ENCODE assay signal across 10 cellular contexts in genomic region chr17:34703533-34703932, GRCh38.
DNase-seq lines count a peak whose midpoint lies in the region; ATAC-seq and TF ChIP-seq lines count a peak whose summit lies in the region.
"Had no signal": no experiment of that assay in that cellular context is flagged by ENCODE, and none has a peak within 500 bp of the region (broad histone marks: within the 10 kb centered on the region; RNA-seq: fewer than 3 reads in every experiment).

No MANE protein-coding gene starts in this region.

- intact Hi-C loops in Caco-2 (cut with micrococcal nuclease; ENCODE audit: unreplicated experiment): no loop called here
- intact Hi-C loops in activated T-helper 2 cell treated with anti-CD3 and anti-CD28 coated beads, Interferon-gamma antibody, Interleukin-2, Interleukin-4, amounts not matched to agents 10 μg/mL and 5 μg/mL and 100 μg/mL, durations not matched to agents 14 hours and 24 hours and 36 hours (cut with micrococcal nuclease): no loop called here
- intact Hi-C loops in sciatic nerve (cut with DNase I): no loop called here

- DNase-seq in Caco-2: peak; percentile 56 to 75
- DNase-seq in Jurkat, Clone E6-1 (ENCODE audit: low read depth, low spot score): peak; percentile 64
- peak; percentile 56 for DNase-seq in activated CD8-positive, alpha-beta T cell treated with anti-CD3 and anti-CD28 coated beads, Interleukin-2, amount 10 ng/mL, durations not matched to agents 7 days and 5 days
- peak; percentile 34 for DNase-seq in kidney tubule cell (ENCODE audit: low spot score)
- no peak for DNase-seq in activated T-helper 2 cell treated with anti-CD3 and anti-CD28 coated beads, Interferon-gamma antibody, Interleukin-2, Interleukin-4, amounts not matched to agents 10 μg/mL and 5 μg/mL and 100 μg/mL, durations not matched to agents 14 hours and 24 hours and 36 hours (ENCODE audit: low spot score)
- no peak for DNase-seq in sciatic nerve (ENCODE audit: low spot score)
- DNase-seq: naive B cell, NCI-H446 treated with DMSO at 0.1 percent for 48 hours had no signal

- no peak overlapping the region for H3K4me3 Mint-ChIP-seq in Caco-2 (ENCODE audit: unreplicated experiment)
- no peak overlapping the region for H3K4me3 Mint-ChIP-seq in activated CD8-positive, alpha-beta T cell treated with anti-CD3 and anti-CD28 coated beads, Interleukin-2, amount 10 ng/mL, durations not matched to agents 7 days and 5 days
- no peak overlapping the region for H3K4me3 Mint-ChIP-seq in activated T-helper 2 cell treated with anti-CD3 and anti-CD28 coated beads, Interferon-gamma antibody, Interleukin-2, Interleukin-4, amounts not matched to agents 10 μg/mL and 5 μg/mL and 100 μg/mL, durations not matched to agents 14 hours and 24 hours and 36 hours (ENCODE audit: low read depth)
- H3K4me3 Mint-ChIP-seq: naive B cell had no signal

- peaks cover 7% of the 10 kb centered on the region for H3K27me3 Mint-ChIP-seq in Caco-2 (ENCODE audit: insufficient read depth, unreplicated experiment)
- peaks cover 5% of the 10 kb centered on the region for H3K27me3 Mint-ChIP-seq in activated CD8-positive, alpha-beta T cell treated with anti-CD3 and anti-CD28 coated beads, Interleukin-2, amount 10 ng/mL, durations not matched to agents 7 days and 5 days (ENCODE audit: low read depth)
- no peaks in the 10 kb centered on the region for H3K27me3 Mint-ChIP-seq in activated T-helper 2 cell treated with anti-CD3 and anti-CD28 coated beads, Interferon-gamma antibody, Interleukin-2, Interleukin-4, amounts not matched to agents 10 μg/mL and 5 μg/mL and 100 μg/mL, durations not matched to agents 14 hours and 24 hours and 36 hours (ENCODE audit: low read depth)

- POLR2A ChIA-PET in Caco-2 (lab: Charles Lee): no interaction called here
- POLR2A ChIA-PET in activated CD8-positive, alpha-beta T cell treated with anti-CD3 and anti-CD28 coated beads, Interleukin-2, amount 10 ng/mL, durations not matched to agents 7 days and 5 days (lab: Charles Lee): no interaction called here

- CTCF ChIA-PET in Caco-2 (lab: Charles Lee): no interaction called here
- CTCF ChIA-PET in activated CD8-positive, alpha-beta T cell treated with anti-CD3 and anti-CD28 coated beads, Interleukin-2, amount 10 ng/mL, durations not matched to agents 7 days and 5 days (lab: Charles Lee): no interaction called here

- TF ChIP-seq CTCF in Caco-2 (IDR thresholded peaks at IDR 0.05; ENCODE audit: insufficient read depth in 1 of 2, low read depth in 1 of 2, low read length in 1 of 2, severe bottlenecking in 1 of 2, unreplicated experiment in 1 of 2): no peak

- H3K27ac Mint-ChIP-seq in Caco-2 (ENCODE audit: unreplicated experiment): no peak overlapping the region
- no peak overlapping the region for H3K27ac Mint-ChIP-seq in activated CD8-positive, alpha-beta T cell treated with anti-CD3 and anti-CD28 coated beads, Interleukin-2, amount 10 ng/mL, durations not matched to agents 7 days and 5 days
- H3K27ac Mint-ChIP-seq in activated T-helper 2 cell treated with anti-CD3 and anti-CD28 coated beads, Interferon-gamma antibody, Interleukin-2, Interleukin-4, amounts not matched to agents 10 μg/mL and 5 μg/mL and 100 μg/mL, durations not matched to agents 14 hours and 24 hours and 36 hours: no peak overlapping the region
- H3K27ac Mint-ChIP-seq: naive B cell had no signal

- H3K9me3 Mint-ChIP-seq in Caco-2 (ENCODE audit: unreplicated experiment): no peaks in the 10 kb centered on the region
- H3K9me3 Mint-ChIP-seq in activated CD8-positive, alpha-beta T cell treated with anti-CD3 and anti-CD28 coated beads, Interleukin-2, amount 10 ng/mL, durations not matched to agents 7 days and 5 days (ENCODE audit: insufficient read depth): no peaks in the 10 kb centered on the region
- H3K9me3 Mint-ChIP-seq in activated T-helper 2 cell treated with anti-CD3 and anti-CD28 coated beads, Interferon-gamma antibody, Interleukin-2, Interleukin-4, amounts not matched to agents 10 μg/mL and 5 μg/mL and 100 μg/mL, durations not matched to agents 14 hours and 24 hours and 36 hours: no peaks in the 10 kb centered on the region

- no peaks in the 10 kb centered on the region for H3K27me3 ChIP-seq in Caco-2 (replicated peaks; ENCODE audit: control insufficient read depth, insufficient read depth, low read length)

- H3K4me1 Mint-ChIP-seq in Caco-2 (ENCODE audit: low read depth, unreplicated experiment): no peaks in the 10 kb centered on the region
- H3K4me1 Mint-ChIP-seq in activated CD8-positive, alpha-beta T cell treated with anti-CD3 and anti-CD28 coated beads, Interleukin-2, amount 10 ng/mL, durations not matched to agents 7 days and 5 days (ENCODE audit: low read depth): no peaks in the 10 kb centered on the region
- no peaks in the 10 kb centered on the region for H3K4me1 Mint-ChIP-seq in activated T-helper 2 cell treated with anti-CD3 and anti-CD28 coated beads, Interferon-gamma antibody, Interleukin-2, Interleukin-4, amounts not matched to agents 10 μg/mL and 5 μg/mL and 100 μg/mL, durations not matched to agents 14 hours and 24 hours and 36 hours (ENCODE audit: low read depth)
- H3K4me1 Mint-ChIP-seq: naive B cell had no signal

- no peaks in the 10 kb centered on the region for H3K9me3 ChIP-seq in Caco-2

- H3K36me3 Mint-ChIP-seq in Caco-2 (ENCODE audit: insufficient read depth, unreplicated experiment): no peaks in the 10 kb centered on the region
- H3K36me3 Mint-ChIP-seq in activated CD8-positive, alpha-beta T cell treated with anti-CD3 and anti-CD28 coated beads, Interleukin-2, amount 10 ng/mL, durations not matched to agents 7 days and 5 days (ENCODE audit: low read depth): no peaks in the 10 kb centered on the region
- H3K36me3 Mint-ChIP-seq in activated T-helper 2 cell treated with anti-CD3 and anti-CD28 coated beads, Interferon-gamma antibody, Interleukin-2, Interleukin-4, amounts not matched to agents 10 μg/mL and 5 μg/mL and 100 μg/mL, durations not matched to agents 14 hours and 24 hours and 36 hours (ENCODE audit: low read depth): no peaks in the 10 kb centered on the region
- H3K36me3 Mint-ChIP-seq: naive B cell had no signal

- H3K4me1 ChIP-seq in Caco-2: 0 out of 2 replicates have a peak, but pooled peaks cover 9% of the 10 kb centered on the region

- H3K36me3 ChIP-seq in Caco-2 (ENCODE audit: control insufficient read depth, insufficient read depth, low read length): no peaks in the 10 kb centered on the region

- BruUV-seq in Caco-2 (replicated peaks; lab: Mats Ljungman, UMichigan): no TSS peak

- no peak for ATAC-seq in activated CD8-positive, alpha-beta T cell treated with anti-CD3 and anti-CD28 coated beads, Interleukin-2, amount 10 ng/mL, durations not matched to agents 7 days and 5 days
- ATAC-seq in HG02759 (IDR thresholded peaks at IDR 0.05; ENCODE audit: unreplicated experiment): no peak
- ATAC-seq in HG03196 (IDR thresholded peaks at IDR 0.05; ENCODE audit: unreplicated experiment): no peak
- no peak for ATAC-seq in sciatic nerve

- H3K4me3 ChIP-seq in Caco-2 (ENCODE audit: low read depth, low read length): no peak overlapping the region
- no peak overlapping the region for H3K4me3 ChIP-seq in Jurkat, Clone E6-1 (ENCODE audit: low read length)

Comparison
In these comparisons a context has a peak if more than half of its experiments do, and no peak if none do; other contexts are left out.
1. DNase-seq: peak in Caco-2 (2 of 2), Jurkat, Clone E6-1 (single experiment), activated CD8-positive, alpha-beta T cell treated with anti-CD3 and anti-CD28 coated beads, Interleukin-2, amount 10 ng/mL, durations not matched to agents 7 days and 5 days (single experiment) and kidney tubule cell (single experiment); none in activated T-helper 2 cell treated with anti-CD3 and anti-CD28 coated beads, Interferon-gamma antibody, Interleukin-2, Interleukin-4, amounts not matched to agents 10 μg/mL and 5 μg/mL and 100 μg/mL, durations not matched to agents 14 hours and 24 hours and 36 hours (single experiment) and sciatic nerve (single experiment).